ENCODE assay signal across 24 cellular contexts in the genomic region with DNA sequence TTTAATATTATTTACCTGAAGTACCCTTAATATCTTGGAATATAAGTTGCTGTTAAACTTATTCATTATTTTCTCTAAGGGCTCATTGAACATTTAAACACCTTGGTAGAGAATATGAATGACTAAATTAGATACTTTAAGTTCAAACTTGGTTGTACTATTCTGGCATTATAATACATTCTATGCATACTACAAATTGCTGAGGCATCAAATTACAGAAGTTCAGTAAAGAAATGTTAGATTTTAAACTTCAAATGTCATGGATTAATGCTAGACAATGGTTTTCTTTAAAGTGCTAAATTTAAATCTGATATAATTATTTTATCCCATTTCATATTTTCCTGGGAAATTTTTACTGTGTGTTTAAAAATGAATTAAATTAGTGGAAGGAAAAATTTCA.
"Had no signal": no experiment of that assay in that cellular context is flagged by ENCODE, and none has a peak within 500 bp of the region (broad histone marks: within the 10 kb centered on the region; RNA-seq: fewer than 3 reads in every experiment).

No MANE protein-coding gene starts in this region.

- H3K4me3 ChIP-seq: colonic mucosa, esophagus muscularis mucosa, lower lobe of right lung, prostate gland, skin epidermis, spleen, thoracic aorta, transverse colon, upper lobe of right lung, uterus had no signal

- H3K4me1 ChIP-seq: colonic mucosa, esophagus muscularis mucosa, lower lobe of right lung, prostate gland, spleen, transverse colon, upper lobe of right lung, uterus had no signal

- H3K27ac ChIP-seq: colonic mucosa, esophagus muscularis mucosa, foreskin keratinocyte, lower lobe of right lung, prostate gland, skin epidermis, spleen, thoracic aorta, transverse colon, upper lobe of right lung, uterus had no signal

- H3K9me3 ChIP-seq: colonic mucosa, esophagus muscularis mucosa, lower lobe of right lung, prostate gland, spleen, thoracic aorta, transverse colon, upper lobe of right lung, uterus had no signal

- FAIRE-seq: endothelial cell of umbilical vein, keratinocyte had no signal

- ATAC-seq: foreskin keratinocyte; left ventricle myocardium superior; lower lobe of right lung; naive thymus-derived CD8-positive, alpha-beta T cell; right cardiac atrium; stimulated activated memory B cell treated with anti-CD40 and anti-IgM and Interleukin-4, amounts not matched to agents 10 μg/mL and 1 μg/mL and 100 μg/mL, for 72 hours; upper lobe of right lung had no signal

- H3K36me3 ChIP-seq: colonic mucosa, esophagus muscularis mucosa, lower lobe of right lung, prostate gland, spleen, thoracic aorta, transverse colon, upper lobe of right lung, uterus had no signal

- H3K27me3 ChIP-seq: colonic mucosa, foreskin keratinocyte, transverse colon, uterus had no signal

- DNase-seq: colonic mucosa; effector CD8-positive, alpha-beta T cell; endodermal cell; foreskin keratinocyte; hypothalamus; immature natural killer cell; left ventricle myocardium superior; lower lobe of right lung; naive thymus-derived CD8-positive, alpha-beta T cell; nephron progenitor cell; nucleus accumbens; right cardiac atrium; spleen; stimulated activated CD4-positive, alpha-beta T cell treated with anti-CD3 and anti-CD28 coated beads, Interleukin-4, amount 100 ng/mL, for 4 hours; transverse colon; upper lobe of right lung; uterus had no signal
